28 cellular contexts compared by ENCODE assay signal in the genomic region with DNA sequence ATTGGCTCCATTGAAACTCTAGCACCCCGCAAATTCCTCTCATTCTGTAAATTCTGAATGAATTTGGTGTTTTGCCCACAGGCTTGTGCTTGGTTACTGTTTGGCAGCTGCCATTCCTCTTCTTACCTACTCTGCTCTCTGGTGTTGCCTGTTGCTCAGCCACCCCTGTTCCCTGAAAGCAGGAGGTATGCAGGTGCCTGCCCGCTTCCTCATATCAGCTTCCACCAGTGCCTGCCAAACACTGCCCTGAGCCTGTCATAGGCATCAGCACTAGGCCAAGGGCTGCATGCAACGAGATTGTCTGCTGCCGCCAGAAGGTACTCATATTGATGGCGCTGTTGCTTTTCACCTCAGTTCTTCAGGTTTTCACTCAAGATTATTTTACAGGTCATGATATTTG.
DNase-seq lines count a peak whose midpoint lies in the region; ATAC-seq and TF ChIP-seq lines count a peak whose summit lies in the region.
"Had no signal": no experiment of that assay in that cellular context is flagged by ENCODE, and none has a peak within 500 bp of the region (broad histone marks: within the 10 kb centered on the region; RNA-seq: fewer than 3 reads in every experiment).

No MANE protein-coding gene starts in this region.

- H3K4me3 ChIP-seq in right lobe of liver, result no peak overlapping the region
- H3K4me3 ChIP-seq: neural progenitor cell, sigmoid colon, suprapubic skin had no signal

- H3K4me1 ChIP-seq in right lobe of liver, result peaks cover 0 to 25% (median 5%) of the 10 kb centered on the region in 4 donors
- H3K4me1 ChIP-seq: neural progenitor cell, sigmoid colon, suprapubic skin had no signal

- no peaks in the 10 kb centered on the region for H3K36me3 ChIP-seq in right lobe of liver
- H3K36me3 ChIP-seq: neural progenitor cell, sigmoid colon, suprapubic skin had no signal

- no peaks in the 10 kb centered on the region for H3K27me3 ChIP-seq in right lobe of liver
- H3K27me3 ChIP-seq: neural progenitor cell, sigmoid colon, suprapubic skin had no signal

- no peak for TF ChIP-seq CTCF in right lobe of liver (IDR thresholded peaks at IDR 0.05)

- WGBS in right lobe of liver (ENCODE audit: insufficient coverage, low coverage, low lambda C conversion rate, missing lambda C conversion rate), result 60% methylated on average over 5 of the region's 5 CpGs

- no peaks in the 10 kb centered on the region for H3K9me3 ChIP-seq in right lobe of liver
- H3K9me3 ChIP-seq: sigmoid colon, suprapubic skin had no signal

- DNase-seq in DMS53 (lab: John Stamatoyannopoulos, UW), result peak; percentile 61
- DNase-seq in DMS53 treated with DMSO at 0.1 percent for 48 hours (lab: John Stamatoyannopoulos, UW; ENCODE audit: unreplicated experiment), result no peak
- peak; percentile 52 for DNase-seq in RPMI8226
- peak; percentile 64 to 69 (median 64) for DNase-seq in right lobe of liver
- no peak for DNase-seq in OCI-M1 (lab: John Stamatoyannopoulos, UW)
- no peak for DNase-seq in SKM-1 treated with dmso at 0.1 percent for 144 hours (lab: John Stamatoyannopoulos, UW; ENCODE audit: unreplicated experiment)
- no peak for DNase-seq in activated naive CD4-positive, alpha-beta T cell (lab: John Stamatoyannopoulos, UW)
- no peak for DNase-seq in D341Med (ENCODE audit: low spot score)
- DNase-seq: activated CD4-positive, alpha-beta T cell treated with anti-CD3 and anti-CD28 coated beads for 4 hours; activated CD8-positive, alpha-beta memory T cell treated with anti-CD3 and anti-CD28 coated beads for 24 hours; activated gamma-delta T cell; activated naive CD8-positive, alpha-beta T cell treated with anti-CD3 and anti-CD28 coated beads, Interleukin-2, amount 50 U/mL, for 24 hours; activated T-cell treated with anti-CD3 and anti-CD28 coated beads, Interleukin-2, amount 50 U/mL, for 1 hour; central memory CD4-positive, alpha-beta T cell; IMR-90; kidney; NCI-H1048; NCI-H1694; NCI-H2171; NCI-H510A; PC-3; sigmoid colon; stimulated activated CD4-positive, alpha-beta T cell treated with anti-CD3 and anti-CD28 coated beads, Interleukin-4, amount 100 ng/mL, for 4 hours had no signal

- peak overlapping the region; percentile 37 to 75 (median 65) for H3K27ac ChIP-seq in right lobe of liver
- H3K27ac ChIP-seq: neural progenitor cell, sigmoid colon, suprapubic skin had no signal

- intact Hi-C loops in right lobe of liver (cut with DNase I), result no loop called here

- peak; percentile 73 to 91 (median 80) for ATAC-seq in right lobe of liver
- ATAC-seq: activated naive CD8-positive, alpha-beta T cell treated with anti-CD3 and anti-CD28 coated beads, Interleukin-2, amount 50 U/mL, for 24 hours; PC-3; Right ventricle myocardium inferior; SK-N-SH treated with all-trans-retinoic acid at 6 μM for 48 hours; stimulated activated memory B cell treated with anti-CD40 and anti-IgM and Interleukin-4, amounts not matched to agents 10 μg/mL and 1 μg/mL and 100 μg/mL, for 72 hours had no signal

- TF ChIP-seq POLR2A in right lobe of liver (IDR thresholded peaks at IDR 0.05), result no peak

Comparison
In these comparisons a context has a peak if more than half of its experiments do, and no peak if none do; other contexts are left out.
1. DNase-seq: peak in DMS53 (single experiment), RPMI8226 (single experiment) and right lobe of liver (3 of 3); none in DMS53 treated with DMSO at 0.1 percent for 48 hours (single experiment), OCI-M1 (single experiment), SKM-1 treated with dmso at 0.1 percent for 144 hours (single experiment), activated naive CD4-positive, alpha-beta T cell (0 of 4) and D341Med (single experiment).